Comparison of ENCODE assay signal across 8 cellular contexts in the genomic region with DNA sequence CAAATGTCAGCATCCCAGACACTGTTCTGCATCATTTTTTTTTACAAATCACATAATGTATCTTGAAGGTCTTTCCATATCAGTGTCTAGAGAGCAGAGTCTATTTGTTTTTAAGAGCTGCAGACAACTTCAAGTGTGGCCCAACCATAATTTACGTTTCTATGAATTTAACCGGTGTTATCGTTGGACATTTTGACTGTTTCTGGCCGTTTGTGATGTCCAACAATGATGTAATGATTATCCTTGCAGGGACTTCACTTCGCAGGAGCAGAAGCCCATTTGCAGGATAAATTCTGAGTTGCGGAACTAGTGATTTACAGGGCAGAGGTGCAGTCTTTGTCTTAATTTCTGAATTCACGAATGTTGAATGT. TPM values are rescaled to one million over a fixed set of nuclear protein-coding genes. Genes with fewer than 3 reads are reported as not detected.
DNase-seq lines count a peak whose midpoint lies in the region; ATAC-seq and TF ChIP-seq lines count a peak whose summit lies in the region.

No MANE protein-coding gene starts in this region.

- ATAC-seq in WTC11 (no peak), HG03520 (IDR thresholded peaks at IDR 0.05; ENCODE audit: unreplicated experiment) (no peak)

- H3K27me3 Mint-ChIP-seq in activated CD4-positive, alpha-beta T cell treated with anti-CD3 and anti-CD28 coated beads, Interleukin-2, amount 10 ng/mL, durations not matched to agents 24 days and 14 days = peaks cover 31% of the 10 kb centered on the region
- peaks cover 37% of the 10 kb centered on the region for H3K27me3 Mint-ChIP-seq in WTC11 (ENCODE audit: low read depth)

- no peak for DNase-seq in activated CD4-positive, alpha-beta T cell treated with anti-CD3 and anti-CD28 coated beads, Interleukin-2, amount 10 ng/mL, durations not matched to agents 24 days and 14 days
- DNase-seq in activated CD4-positive, alpha-beta T cell treated with anti-CD3 and anti-CD28 coated beads, Interleukin-2, amount 50 U/mL, for 1 hour = no peak
- DNase-seq in WTC11 (ENCODE audit: low spot score) (no peak), SIG-M5 treated with dmso at 0.1 percent for 504 hours (lab: John Stamatoyannopoulos, UW; ENCODE audit: unreplicated experiment) (no peak), superior temporal gyrus (ENCODE audit: extremely low spot score) (no peak)

- POLR2A ChIA-PET in WTC11 (lab: Charles Lee) = interaction anchor here (1.7 to 1.8 kb wide), 2 partner anchors 26 to 28 kb away, joined by 10 to 11 read pairs; a partner anchor contains a TSS

- intact Hi-C loops in activated CD4-positive, alpha-beta T cell treated with anti-CD3 and anti-CD28 coated beads, Interleukin-2, amount 10 ng/mL, durations not matched to agents 24 days and 14 days (cut with micrococcal nuclease) = loop anchor here (1.0 kb wide), 2 partner anchors 26 to 270 kb away; a partner anchor contains a TSS

- TF ChIP-seq CTCF in WTC11 (IDR thresholded peaks at IDR 0.05) = no peak

- H3K36me3 Mint-ChIP-seq in activated CD4-positive, alpha-beta T cell treated with anti-CD3 and anti-CD28 coated beads, Interleukin-2, amount 10 ng/mL, durations not matched to agents 24 days and 14 days (ENCODE audit: low read depth) = no peaks in the 10 kb centered on the region
- no peaks in the 10 kb centered on the region for H3K36me3 Mint-ChIP-seq in WTC11

- H3K4me1 Mint-ChIP-seq in activated CD4-positive, alpha-beta T cell treated with anti-CD3 and anti-CD28 coated beads, Interleukin-2, amount 10 ng/mL, durations not matched to agents 24 days and 14 days = peaks cover 13% of the 10 kb centered on the region
- peaks cover 17% of the 10 kb centered on the region for H3K4me1 Mint-ChIP-seq in WTC11

- CTCF ChIA-PET in WTC11 (lab: Charles Lee) = interaction anchor here (0.8 to 2.9 kb wide), 8 partner anchors 23 to 364 kb away, joined by 3 to 18 read pairs (median 4); a partner anchor contains a TSS

- no peak overlapping the region for H3K27ac Mint-ChIP-seq in activated CD4-positive, alpha-beta T cell treated with anti-CD3 and anti-CD28 coated beads, Interleukin-2, amount 10 ng/mL, durations not matched to agents 24 days and 14 days
- H3K27ac Mint-ChIP-seq in WTC11 = no peak overlapping the region

- peak overlapping the region; percentile 72 for H3K27ac ChIP-seq in temporal lobe (ENCODE audit: low read depth, low read length)

- no peaks in the 10 kb centered on the region for H3K9me3 Mint-ChIP-seq in activated CD4-positive, alpha-beta T cell treated with anti-CD3 and anti-CD28 coated beads, Interleukin-2, amount 10 ng/mL, durations not matched to agents 24 days and 14 days
- peaks cover 4% of the 10 kb centered on the region; the same call in 1 of the 2 replicates for H3K9me3 Mint-ChIP-seq in WTC11

- peak overlapping the region; percentile 59 for H3K4me3 Mint-ChIP-seq in activated CD4-positive, alpha-beta T cell treated with anti-CD3 and anti-CD28 coated beads, Interleukin-2, amount 10 ng/mL, durations not matched to agents 24 days and 14 days
- peak overlapping the region; percentile 56 for H3K4me3 Mint-ChIP-seq in WTC11

- H3K9me3 ChIP-seq in iPS-18c (ENCODE audit: control insufficient read depth, insufficient read depth, low read length) = peaks cover 2% of the 10 kb centered on the region

- peak overlapping the region; percentile 66 for H3K4me3 ChIP-seq in iPS-18c (ENCODE audit: insufficient read depth, low read depth, low read length)

TF ChIP-seq in WTC11, 78 proteins besides CTCF, POLR2A, EP300 and RAD21:
- TF ChIP-seq GRHL2 (CRISPR knock-in tag; IDR thresholded peaks at IDR 0.05; ENCODE audit: insufficient replicate concordance, severe bottlenecking) = no peak
- TF ChIP-seq MXD4 (CRISPR knock-in tag; IDR thresholded peaks at IDR 0.05; ENCODE audit: borderline replicate concordance) = no peak
- TF ChIP-seq NFE2L1 (CRISPR knock-in tag; IDR thresholded peaks at IDR 0.05) = no peak
- TF ChIP-seq ZNF396 (CRISPR knock-in tag; IDR thresholded peaks at IDR 0.05; ENCODE audit: borderline replicate concordance) = no peak
- TF ChIP-seq TCF7 (CRISPR knock-in tag; IDR thresholded peaks at IDR 0.05; ENCODE audit: low read depth) = no peak

RNA-seq across cellular contexts. Expression of a gene that starts 26.9 kb away (rescaled TPM):
- total RNA-seq in activated CD4-positive, alpha-beta T cell treated with anti-CD3 and anti-CD28 coated beads, Interleukin-2, amount 10 ng/mL, durations not matched to agents 24 days and 14 days = 0.92 and 1.3 TPM in 2 replicates
- total RNA-seq in WTC11 (2021) (0.30 to 0.34 TPM (median 0.31 TPM) in 3 replicates), temporal lobe (6.6 TPM)
